26 cellular contexts compared by ENCODE assay signal in genomic region chr1:107293901-107294600, GRCh38.
"Had no signal": no experiment of that assay in that cellular context is flagged by ENCODE, and none has a peak within 500 bp of the region (broad histone marks: within the 10 kb centered on the region; RNA-seq: fewer than 3 reads in every experiment).

No MANE protein-coding gene starts in this region.

- H3K4me3 ChIP-seq: adrenal gland, breast epithelium, gastroesophageal sphincter, heart left ventricle, mucosa of descending colon, sigmoid colon, smooth muscle cell, transverse colon, vagina had no signal

- DNase-seq: activated B cell treated with CpG ODN at 0.5 μM for 24 hours; activated CD4-positive, alpha-beta T cell treated with anti-CD3 and anti-CD28 coated beads for 36 hours; activated CD4-positive, alpha-beta T cell treated with anti-CD3 and anti-CD28 coated beads, Interleukin-2, amount 50 U/mL, for 4 hours; activated CD8-positive, alpha-beta memory T cell treated with anti-CD3 and anti-CD28 coated beads, Interleukin-2, amount 50 U/mL, for 48 hours; activated naive CD4-positive, alpha-beta T cell; activated T-cell treated with anti-CD3 and anti-CD28 coated beads, Interleukin-2, amount 50 U/mL, for 4 hours; adrenal gland; heart left ventricle; islet precursor cell; left cardiac atrium; mucosa of descending colon; nephron progenitor cell; nucleus accumbens; sigmoid colon; stimulated activated CD4-positive, alpha-beta T cell treated with anti-CD3 and anti-CD28 coated beads, Interleukin-15, amount 100 ng/mL, for 24 hours; stimulated activated CD8-positive, alpha-beta memory T cell treated with anti-CD3 and anti-CD28 coated beads, Interleukin-4, amount 100 ng/mL, for 48 hours; stimulated activated naive B cell treated with anti-CD40 and anti-IgM and Interleukin-4, amounts not matched to agents 10 μg/mL and 1 μg/mL and 100 μg/mL, for 72 hours; transverse colon had no signal

- H3K36me3 ChIP-seq: adrenal gland, breast epithelium, gastroesophageal sphincter, heart left ventricle, sigmoid colon, transverse colon, vagina had no signal

- H3K4me2 ChIP-seq: smooth muscle cell had no signal

- H3K4me1 ChIP-seq: adrenal gland, breast epithelium, gastroesophageal sphincter, heart left ventricle, sigmoid colon, transverse colon, vagina had no signal

- H3K27ac ChIP-seq: adrenal gland, breast epithelium, epithelial cell of prostate, gastroesophageal sphincter, heart left ventricle, sigmoid colon, transverse colon, vagina had no signal

- H3K4me3 Mint-ChIP-seq: activated B cell treated with CpG ODN at 0.5 μM for 24 hours; activated CD4-positive, alpha-beta T cell treated with anti-CD3 and anti-CD28 coated beads for 36 hours; activated naive CD8-positive, alpha-beta T cell; activated T-cell treated with anti-CD3 and anti-CD28 coated beads, Interleukin-2, amount 50 U/mL, for 4 hours; memory B cell; nephron progenitor cell; stimulated activated naive B cell treated with anti-CD40 and anti-IgM and Interleukin-4, amounts not matched to agents 10 μg/mL and 1 μg/mL and 100 μg/mL, for 72 hours had no signal

- H3K27me3 ChIP-seq: adrenal gland, breast epithelium, gastroesophageal sphincter, sigmoid colon, transverse colon, vagina had no signal

- ATAC-seq: activated CD4-positive, alpha-beta T cell treated with anti-CD3 and anti-CD28 coated beads for 36 hours; activated T-cell treated with anti-CD3 and anti-CD28 coated beads, Interleukin-2, amount 50 U/mL, for 4 hours; gastroesophageal sphincter; heart left ventricle; left cardiac atrium; mucosa of descending colon; stimulated activated naive B cell treated with anti-CD40 and anti-IgM and Interleukin-4, amounts not matched to agents 10 μg/mL and 1 μg/mL and 100 μg/mL, for 72 hours had no signal

- H3K4me1 Mint-ChIP-seq: activated B cell treated with CpG ODN at 0.5 μM for 24 hours; activated CD4-positive, alpha-beta T cell treated with anti-CD3 and anti-CD28 coated beads for 36 hours; memory B cell; nephron progenitor cell; stimulated activated naive B cell treated with anti-CD40 and anti-IgM and Interleukin-4, amounts not matched to agents 10 μg/mL and 1 μg/mL and 100 μg/mL, for 72 hours had no signal

- H3K27me3 Mint-ChIP-seq: activated B cell treated with CpG ODN at 0.5 μM for 24 hours; activated naive CD8-positive, alpha-beta T cell; memory B cell had no signal

- H3K27ac Mint-ChIP-seq: activated B cell treated with CpG ODN at 0.5 μM for 24 hours; activated CD4-positive, alpha-beta T cell treated with anti-CD3 and anti-CD28 coated beads for 36 hours; activated naive CD8-positive, alpha-beta T cell; activated T-helper 2 cell treated with anti-CD3 and anti-CD28 coated beads, Interferon-gamma antibody, Interleukin-2, Interleukin-4, amounts not matched to agents 10 μg/mL and 5 μg/mL and 100 μg/mL, durations not matched to agents 14 hours and 24 hours and 36 hours; memory B cell; nephron progenitor cell; stimulated activated naive B cell treated with anti-CD40 and anti-IgM and Interleukin-4, amounts not matched to agents 10 μg/mL and 1 μg/mL and 100 μg/mL, for 72 hours had no signal

- H3K36me3 Mint-ChIP-seq: activated naive CD8-positive, alpha-beta T cell; memory B cell; stimulated activated naive B cell treated with anti-CD40 and anti-IgM and Interleukin-4, amounts not matched to agents 10 μg/mL and 1 μg/mL and 100 μg/mL, for 72 hours had no signal

- H3K9me3 ChIP-seq: adrenal gland, breast epithelium, gastroesophageal sphincter, heart left ventricle, mucosa of descending colon, sigmoid colon, transverse colon, vagina had no signal

- H3K9me3 Mint-ChIP-seq: activated B cell treated with CpG ODN at 0.5 μM for 24 hours; activated T-cell treated with anti-CD3 and anti-CD28 coated beads, Interleukin-2, amount 50 U/mL, for 4 hours; activated T-helper 2 cell treated with anti-CD3 and anti-CD28 coated beads, Interferon-gamma antibody, Interleukin-2, Interleukin-4, amounts not matched to agents 10 μg/mL and 5 μg/mL and 100 μg/mL, durations not matched to agents 14 hours and 24 hours and 36 hours; memory B cell; nephron progenitor cell had no signal
